ENCODE assay signal across 8 cellular contexts in genomic region chr11:61733120-61733978, GRCh38. TPM values are rescaled to one million over a fixed set of nuclear protein-coding genes. Genes with fewer than 3 reads are reported as not detected.
DNase-seq lines count a peak whose midpoint lies in the region; ATAC-seq and TF ChIP-seq lines count a peak whose summit lies in the region.

No MANE protein-coding gene starts in this region.

- H3K9me3 Mint-ChIP-seq in CD8-positive, alpha-beta T cell: no peaks in the 10 kb centered on the region
- H3K9me3 Mint-ChIP-seq in activated T-cell treated with anti-CD3 and anti-CD28 coated beads, Interleukin-2, amount 50 U/mL, for 4 hours: no peaks in the 10 kb centered on the region
- H3K9me3 Mint-ChIP-seq in natural killer cell: no peaks in the 10 kb centered on the region
- no peaks in the 10 kb centered on the region for H3K9me3 Mint-ChIP-seq in stimulated activated naive B cell treated with anti-CD40 and anti-IgM and Interleukin-4, amounts not matched to agents 10 μg/mL and 1 μg/mL and 100 μg/mL, for 72 hours

- peak; percentile 99 for ATAC-seq in CD8-positive, alpha-beta T cell
- ATAC-seq in GM21360 (IDR thresholded peaks at IDR 0.05; ENCODE audit: unreplicated experiment): peak; percentile 69
- peak; percentile 95 to 96 for ATAC-seq in activated T-cell treated with anti-CD3 and anti-CD28 coated beads, Interleukin-2, amount 50 U/mL, for 4 hours
- ATAC-seq in natural killer cell: peak; percentile 92 to 99 (median 99)
- peak; percentile 95 to 96 for ATAC-seq in stimulated activated naive B cell treated with anti-CD40 and anti-IgM and Interleukin-4, amounts not matched to agents 10 μg/mL and 1 μg/mL and 100 μg/mL, for 72 hours (replicated peaks)

- no peak overlapping the region for H3K4me3 ChIP-seq in CD8-positive, alpha-beta T cell (ENCODE audit: low read depth, low read length)
- no peak overlapping the region for H3K4me3 ChIP-seq in Jurkat, Clone E6-1 (ENCODE audit: low read length)
- H3K4me3 ChIP-seq in esophagus muscularis mucosa: no peak overlapping the region

- peak; percentile 70 to 86 (median 85) for DNase-seq in CD8-positive, alpha-beta T cell
- peak; percentile 70 for DNase-seq in Jurkat, Clone E6-1 (ENCODE audit: low read depth, low spot score)
- DNase-seq in OCI-M2 (lab: John Stamatoyannopoulos, UW; ENCODE audit: unreplicated experiment): peak; percentile 8
- DNase-seq in activated T-cell treated with anti-CD3 and anti-CD28 coated beads, Interleukin-2, amount 50 U/mL, for 4 hours: peak; percentile 83
- peak; percentile 97 for DNase-seq in esophagus muscularis mucosa (ENCODE audit: extremely low spot score)
- DNase-seq in natural killer cell: peak; percentile 82
- peak; percentile 68 for DNase-seq in stimulated activated naive B cell treated with anti-CD40 and anti-IgM and Interleukin-4, amounts not matched to agents 10 μg/mL and 1 μg/mL and 100 μg/mL, for 72 hours

- peak; percentile 93 for TF ChIP-seq CTCF in CD8-positive, alpha-beta T cell (IDR thresholded peaks at IDR 0.05)
- peak in 2 of 3 experiments; percentile 99 for TF ChIP-seq CTCF in esophagus muscularis mucosa (IDR thresholded peaks at IDR 0.05)
- peak; percentile 88 for TF ChIP-seq CTCF in natural killer cell (IDR thresholded peaks at IDR 0.05)

- no peaks in the 10 kb centered on the region for H3K9me3 ChIP-seq in CD8-positive, alpha-beta T cell (ENCODE audit: low read length)
- no peaks in the 10 kb centered on the region for H3K9me3 ChIP-seq in esophagus muscularis mucosa

- peaks cover 2% of the 10 kb centered on the region for H3K4me1 Mint-ChIP-seq in CD8-positive, alpha-beta T cell (ENCODE audit: low read depth)
- H3K4me1 Mint-ChIP-seq in activated T-cell treated with anti-CD3 and anti-CD28 coated beads, Interleukin-2, amount 50 U/mL, for 4 hours (ENCODE audit: low read depth): peaks cover 4% of the 10 kb centered on the region
- peaks cover 7 to 11% of the 10 kb centered on the region in 2 donors for H3K4me1 Mint-ChIP-seq in natural killer cell
- peaks cover 6 to 17% of the 10 kb centered on the region in 2 donors for H3K4me1 Mint-ChIP-seq in stimulated activated naive B cell treated with anti-CD40 and anti-IgM and Interleukin-4, amounts not matched to agents 10 μg/mL and 1 μg/mL and 100 μg/mL, for 72 hours

- peak overlapping the region; percentile 17 for H3K27ac Mint-ChIP-seq in CD8-positive, alpha-beta T cell
- peak overlapping the region; percentile 46 to 91 for H3K27ac Mint-ChIP-seq in natural killer cell
- peak overlapping the region; percentile 70 for H3K27ac Mint-ChIP-seq in stimulated activated naive B cell treated with anti-CD40 and anti-IgM and Interleukin-4, amounts not matched to agents 10 μg/mL and 1 μg/mL and 100 μg/mL, for 72 hours

- WGBS in esophagus muscularis mucosa: 21% methylated on average over 10 of the region's 13 CpGs

- no peaks in the 10 kb centered on the region for H3K27me3 Mint-ChIP-seq in CD8-positive, alpha-beta T cell (ENCODE audit: low read depth)
- H3K27me3 Mint-ChIP-seq in activated T-cell treated with anti-CD3 and anti-CD28 coated beads, Interleukin-2, amount 50 U/mL, for 4 hours (ENCODE audit: low read depth): no peaks in the 10 kb centered on the region
- peaks cover 4 to 5% of the 10 kb centered on the region in 2 donors for H3K27me3 Mint-ChIP-seq in natural killer cell (ENCODE audit: low read depth in 2 of 2)
- peaks cover 0 to 7% of the 10 kb centered on the region in 2 donors for H3K27me3 Mint-ChIP-seq in stimulated activated naive B cell treated with anti-CD40 and anti-IgM and Interleukin-4, amounts not matched to agents 10 μg/mL and 1 μg/mL and 100 μg/mL, for 72 hours

- H3K36me3 Mint-ChIP-seq in CD8-positive, alpha-beta T cell: no peaks in the 10 kb centered on the region
- H3K36me3 Mint-ChIP-seq in activated T-cell treated with anti-CD3 and anti-CD28 coated beads, Interleukin-2, amount 50 U/mL, for 4 hours (ENCODE audit: insufficient read depth): no peaks in the 10 kb centered on the region
- H3K36me3 Mint-ChIP-seq in natural killer cell: no peaks in the 10 kb centered on the region
- H3K36me3 Mint-ChIP-seq in stimulated activated naive B cell treated with anti-CD40 and anti-IgM and Interleukin-4, amounts not matched to agents 10 μg/mL and 1 μg/mL and 100 μg/mL, for 72 hours: no peaks in the 10 kb centered on the region

- no peaks in the 10 kb centered on the region for H3K27me3 ChIP-seq in CD8-positive, alpha-beta T cell (ENCODE audit: insufficient read depth, low read length)
- no peaks in the 10 kb centered on the region for H3K27me3 ChIP-seq in esophagus muscularis mucosa

- no peaks in the 10 kb centered on the region for H3K36me3 ChIP-seq in CD8-positive, alpha-beta T cell (ENCODE audit: insufficient read depth, low read length)
- peaks cover 10 to 52% (median 35%) of the 10 kb centered on the region in 4 donors for H3K36me3 ChIP-seq in esophagus muscularis mucosa

- intact Hi-C loops in CD8-positive, alpha-beta T cell (cut with DNase I, micrococcal nuclease): loop anchor here (1.0 to 5.0 kb wide), 5 partner anchors 37 to 255 kb away; partner anchors contain the start of genes DAGLA (in 1 of the 2) and SYT7 (in 1 of the 2)
- intact Hi-C loops in esophagus muscularis mucosa (cut with DNase I): loop anchor here (1.0 to 10.0 kb wide), 2 partner anchors 53 to 149 kb away; partner anchors contain the start of genes DAGLA and SYT7
- intact Hi-C loops in natural killer cell (cut with micrococcal nuclease): loop anchor here (1.0 to 5.0 kb wide), 3 partner anchors 37 to 256 kb away; partner anchors contain the start of gene DAGLA

- no peaks in the 10 kb centered on the region for H3K4me1 ChIP-seq in CD8-positive, alpha-beta T cell (ENCODE audit: insufficient read depth, low read length)
- peaks cover 0 to 45% (median 28%) of the 10 kb centered on the region in 4 donors for H3K4me1 ChIP-seq in esophagus muscularis mucosa

- CTCF ChIA-PET in CD8-positive, alpha-beta T cell (lab: Charles Lee): interaction anchor here (0.5 to 3.3 kb wide), 31 partner anchors 8 to 1964 kb away, joined by 3 to 43 read pairs (median 5); partner anchors contain the start of gene DAGLA

- no peak for TF ChIP-seq POLR2A in esophagus muscularis mucosa (IDR thresholded peaks at IDR 0.05; ENCODE audit: low read depth)

- POLR2A ChIA-PET in CD8-positive, alpha-beta T cell (lab: Charles Lee): no interaction called here

- no peak overlapping the region for H3K4me3 Mint-ChIP-seq in CD8-positive, alpha-beta T cell
- H3K4me3 Mint-ChIP-seq in activated T-cell treated with anti-CD3 and anti-CD28 coated beads, Interleukin-2, amount 50 U/mL, for 4 hours: no peak overlapping the region
- H3K4me3 Mint-ChIP-seq in natural killer cell: no peak overlapping the region
- H3K4me3 Mint-ChIP-seq in stimulated activated naive B cell treated with anti-CD40 and anti-IgM and Interleukin-4, amounts not matched to agents 10 μg/mL and 1 μg/mL and 100 μg/mL, for 72 hours: no peak overlapping the region

- no peak for TF ChIP-seq EP300 in esophagus muscularis mucosa (IDR thresholded peaks at IDR 0.05)

- H3K27ac ChIP-seq in CD8-positive, alpha-beta T cell (ENCODE audit: low read depth, low read length): no peak overlapping the region
- peak overlapping the region in 3 of 4 donors; percentile 52 to 65 (median 60) for H3K27ac ChIP-seq in esophagus muscularis mucosa (replicated peaks in 1 of 4)

RNA-seq across cellular contexts. Expression of gene MYRF, which starts 19.1 kb away (rescaled TPM):
- total RNA-seq in CD8-positive, alpha-beta T cell: under 1 TPM; 0.62 to 0.67 TPM
- polyA plus RNA-seq in Jurkat, Clone E6-1 (2012; ENCODE audit: insufficient read depth, insufficient read length): 10.0 TPM
- 1 to 10 TPM in 1 of 3 donors, under 1 TPM in 2; 0.08 to 1.1 (median 0.24) TPM for total RNA-seq in activated T-cell treated with anti-CD3 and anti-CD28 coated beads, Interleukin-2, amount 50 U/mL, for 4 hours
- under 1 TPM; under 0.01 to 0.71 (median 0.40) TPM for total RNA-seq in esophagus muscularis mucosa
- total RNA-seq in natural killer cell: 10 to 100 TPM in 1 of 3 donors, 1 to 10 TPM in 2; 4.9 to 15.3 (median 7.3) TPM

RNA-seq across cellular contexts. Expression of gene DAGLA, which starts 53.2 kb away (rescaled TPM):
- total RNA-seq in CD8-positive, alpha-beta T cell: under 1 TPM; 0.06 to 0.08 TPM
- polyA plus RNA-seq in Jurkat, Clone E6-1 (2012; ENCODE audit: insufficient read depth, insufficient read length): 1.7 TPM
- total RNA-seq in activated T-cell treated with anti-CD3 and anti-CD28 coated beads, Interleukin-2, amount 50 U/mL, for 4 hours: under 1 TPM; 0.20 to 0.35 (median 0.21) TPM
- total RNA-seq in esophagus muscularis mucosa (1 to 10 TPM; 1.5 to 4.9 (median 3.8) TPM), natural killer cell (under 1 TPM; 0.18 to 0.48 (median 0.38) TPM)

RNA-seq across cellular contexts. Expression of gene TMEM258, which starts 59.0 kb away (rescaled TPM):
- 10 to 100 TPM; 48.1 to 53.9 TPM for total RNA-seq in CD8-positive, alpha-beta T cell
- 464 TPM for polyA plus RNA-seq in Jurkat, Clone E6-1 (2012; ENCODE audit: insufficient read depth, insufficient read length)
- total RNA-seq in activated T-cell treated with anti-CD3 and anti-CD28 coated beads, Interleukin-2, amount 50 U/mL, for 4 hours: 100 to 1,000 TPM; 139 to 143 (median 142) TPM
- total RNA-seq in esophagus muscularis mucosa: 10 to 100 TPM; 34.5 to 48.2 (median 43.8) TPM
- 10 to 100 TPM; 64.4 to 69.3 (median 66.1) TPM for total RNA-seq in natural killer cell

RNA-seq across cellular contexts. Expression of gene FEN1, which starts 59.4 kb away (rescaled TPM):
- total RNA-seq in CD8-positive, alpha-beta T cell: 10 to 100 TPM; 12.9 to 15.2 TPM
- 170 TPM for polyA plus RNA-seq in Jurkat, Clone E6-1 (2012; ENCODE audit: insufficient read depth, insufficient read length)
- total RNA-seq in activated T-cell treated with anti-CD3 and anti-CD28 coated beads, Interleukin-2, amount 50 U/mL, for 4 hours: 100 to 1,000 TPM in 1 of 3 donors, 10 to 100 TPM in 2; 92.8 to 108 (median 94.2) TPM
- total RNA-seq in esophagus muscularis mucosa: 10 to 100 TPM in 1 of 4 donors, 1 to 10 TPM in 3; 5.0 to 10.2 (median 7.5) TPM
- total RNA-seq in natural killer cell: 10 to 100 TPM; 14.2 to 17.8 (median 17.5) TPM

Comparison
In these comparisons a context has a peak if more than half of its experiments do, and no peak if none do; other contexts are left out.
1. DNase-seq: peak in every context shown above with its lines; median percentile 97 in esophagus muscularis mucosa; 85 in CD8-positive, alpha-beta T cell; 83 in activated T-cell treated with anti-CD3 and anti-CD28 coated beads, Interleukin-2, amount 50 U/mL, for 4 hours; 82 in natural killer cell; 70 in Jurkat, Clone E6-1; 68 in stimulated activated naive B cell treated with anti-CD40 and anti-IgM and Interleukin-4, amounts not matched to agents 10 μg/mL and 1 μg/mL and 100 μg/mL, for 72 hours; 8 in OCI-M2.
2. H3K27ac Mint-ChIP-seq: peak in every context shown above with its lines; median percentile 70 in stimulated activated naive B cell treated with anti-CD40 and anti-IgM and Interleukin-4, amounts not matched to agents 10 μg/mL and 1 μg/mL and 100 μg/mL, for 72 hours; 68 in natural killer cell; 17 in CD8-positive, alpha-beta T cell.